In the genomic region with DNA sequence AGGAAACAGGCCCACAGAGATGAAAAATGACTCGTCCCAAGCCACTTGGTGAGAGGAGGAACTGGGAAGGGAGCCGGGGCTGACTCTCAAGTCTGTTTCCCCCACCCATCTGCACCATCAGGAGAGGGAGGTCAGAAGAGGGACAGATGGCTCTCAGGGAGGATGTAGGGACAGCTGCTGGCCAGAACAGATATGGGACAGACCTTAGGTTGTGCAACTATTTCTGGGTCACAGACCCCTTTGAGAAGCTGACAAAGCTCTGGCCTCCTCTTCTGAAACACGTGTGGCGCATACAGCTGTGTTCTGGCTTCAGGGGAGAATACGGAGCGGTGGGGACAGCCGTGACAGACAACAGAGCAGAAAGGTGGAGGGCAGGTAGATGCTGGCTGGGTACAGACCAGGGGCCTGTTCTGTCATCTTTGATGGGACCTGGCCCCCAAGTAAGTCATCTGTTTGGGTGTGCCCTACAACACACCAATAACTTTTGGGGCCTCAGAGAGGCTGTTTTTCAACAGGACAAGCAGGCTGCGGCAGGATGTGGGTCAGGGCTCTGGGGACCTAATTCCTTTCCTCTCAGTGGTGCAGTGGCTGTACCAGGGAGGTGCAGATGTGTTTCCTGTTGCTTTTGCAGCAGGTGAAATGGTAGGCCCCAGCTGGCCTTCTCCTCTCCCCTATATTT, we compare ENCODE assay signal across 1 cellular context.
TF ChIP-seq lines count a peak whose summit lies in the region.

No MANE protein-coding gene starts in this region.

TF ChIP-seq in K562, 482 proteins besides CTCF, POLR2A, EP300 and RAD21 (continued from another document and continues in another):
- TF ChIP-seq CBX3 (IDR thresholded peaks at IDR 0.05; ENCODE audit: borderline replicate concordance in 1 of 2, low read length in 2 of 2) (peak in 1 of 2 experiments; percentile 82; a peak in 1 of 3 replicates), NFE2L1 (tag; IDR thresholded peaks at IDR 0.05; ENCODE audit: borderline replicate concordance, low read depth) (no peak), ARHGAP35 (IDR thresholded peaks at IDR 0.05; ENCODE audit: partially characterized antibody) (no peak), FOSL1 (tag; conservative IDR thresholded peaks at IDR 0.05) (0 out of 2 replicates have a peak, but pooled peaks have one; percentile 47), JUND (IDR thresholded peaks at IDR 0.05; ENCODE audit: borderline replicate concordance, low read depth, low read length) (peak; percentile 63; the same call in 1 of the 2 replicates), JUND (tag; IDR thresholded peaks at IDR 0.05; ENCODE audit: borderline replicate concordance, low read depth, low read length) (peak; percentile 51; the same call in 2 of the 3 replicates), NR2C2 (CRISPR knock-in tag; IDR thresholded peaks at IDR 0.05) (peak; percentile 69; the same call in 1 of the 2 replicates), NR2C2 (tag; IDR thresholded peaks at IDR 0.05) (peak; percentile 76), GABPB1 (CRISPR knock-in tag; IDR thresholded peaks at IDR 0.05) (peak; percentile 69), SIN3B (IDR thresholded peaks at IDR 0.05; ENCODE audit: low read depth) (no peak), NCOA1 (IDR thresholded peaks at IDR 0.05; ENCODE audit: low read depth) (peak; percentile 84; the same call in 1 of the 2 replicates), ZNF140 (CRISPR knock-in tag; IDR thresholded peaks at IDR 0.05) (no peak), ZNF23 (CRISPR knock-in tag; IDR thresholded peaks at IDR 0.05) (no peak), CHD4 (IDR thresholded peaks at IDR 0.05; ENCODE audit: insufficient read depth, insufficient replicate concordance, low read depth, low read length, poor library complexity, severe bottlenecking) (no peak), ZNF175 (CRISPR knock-in tag; IDR thresholded peaks at IDR 0.05; ENCODE audit: low read depth) (peak; percentile 83; the same call in 1 of the 2 replicates), GATAD2A (IDR thresholded peaks at IDR 0.05) (peak; percentile 76; the same call in 1 of the 2 replicates), TSC22D4 (tag; IDR thresholded peaks at IDR 0.05) (no peak), EZH2 (IDR thresholded peaks at IDR 0.05; ENCODE audit: borderline replicate concordance, low read depth, low read length) (no peak), ZSCAN32 (CRISPR knock-in tag; IDR thresholded peaks at IDR 0.05) (no peak), FOXA3 (CRISPR knock-in tag; conservative IDR thresholded peaks at IDR 0.05 in 1 of 2, IDR thresholded peaks at IDR 0.05 in 1 of 2) (no peak), NONO (IDR thresholded peaks at IDR 0.05; ENCODE audit: low read depth in 2 of 2, low read length in 1 of 2) (peak in 1 of 2 experiments; percentile 56; a peak in 1 of 4 replicates), JUNB (CRISPR knock-in tag; conservative IDR thresholded peaks at IDR 0.05) (no peak), POLR2H (tag; IDR thresholded peaks at IDR 0.05; ENCODE audit: low read depth) (no peak), SAP30 (IDR thresholded peaks at IDR 0.05; ENCODE audit: borderline replicate concordance, insufficient read depth, low read depth, low read length, poor library complexity, severe bottlenecking) (no peak), ZNF589 (CRISPR knock-in tag; IDR thresholded peaks at IDR 0.05; ENCODE audit: low read depth) (peak; percentile 78), POLR2AphosphoS5 (IDR thresholded peaks at IDR 0.05; ENCODE audit: control insufficient read depth, insufficient read depth, low read depth, low read length) (peak; percentile 98), RBM22 (IDR thresholded peaks at IDR 0.05; ENCODE audit: low read depth, low read length, poor library complexity, severe bottlenecking) (no peak), NELFE (IDR thresholded peaks at IDR 0.05; ENCODE audit: insufficient read depth, insufficient read length) (no peak), DPF2 (IDR thresholded peaks at IDR 0.05) (peak; percentile 97), LARP7 (IDR thresholded peaks at IDR 0.05) (0 out of 2 replicates have a peak, but pooled peaks have one; percentile 2), ZNF24 (IDR thresholded peaks at IDR 0.05) (peak; percentile 72), EHMT2 (IDR thresholded peaks at IDR 0.05) (no peak), CBFA2T3 (IDR thresholded peaks at IDR 0.05) (peak; percentile 99), L3MBTL2 (IDR thresholded peaks at IDR 0.05) (peak; percentile 86), MTA1 (IDR thresholded peaks at IDR 0.05; ENCODE audit: borderline replicate concordance) (no peak), PHTF2 (CRISPR knock-in tag; IDR thresholded peaks at IDR 0.05) (no peak), ATF1 (CRISPR knock-in tag; IDR thresholded peaks at IDR 0.05) (no peak), ATF1 (tag; IDR thresholded peaks at IDR 0.05) (peak; percentile 18; the same call in 1 of the 2 replicates), PTTG1 (tag; IDR thresholded peaks at IDR 0.05; ENCODE audit: low read depth) (no peak), HOXB6 (CRISPR knock-in tag; IDR thresholded peaks at IDR 0.05; ENCODE audit: borderline replicate concordance) (no peak)
- TF ChIP-seq, protein P1, sequence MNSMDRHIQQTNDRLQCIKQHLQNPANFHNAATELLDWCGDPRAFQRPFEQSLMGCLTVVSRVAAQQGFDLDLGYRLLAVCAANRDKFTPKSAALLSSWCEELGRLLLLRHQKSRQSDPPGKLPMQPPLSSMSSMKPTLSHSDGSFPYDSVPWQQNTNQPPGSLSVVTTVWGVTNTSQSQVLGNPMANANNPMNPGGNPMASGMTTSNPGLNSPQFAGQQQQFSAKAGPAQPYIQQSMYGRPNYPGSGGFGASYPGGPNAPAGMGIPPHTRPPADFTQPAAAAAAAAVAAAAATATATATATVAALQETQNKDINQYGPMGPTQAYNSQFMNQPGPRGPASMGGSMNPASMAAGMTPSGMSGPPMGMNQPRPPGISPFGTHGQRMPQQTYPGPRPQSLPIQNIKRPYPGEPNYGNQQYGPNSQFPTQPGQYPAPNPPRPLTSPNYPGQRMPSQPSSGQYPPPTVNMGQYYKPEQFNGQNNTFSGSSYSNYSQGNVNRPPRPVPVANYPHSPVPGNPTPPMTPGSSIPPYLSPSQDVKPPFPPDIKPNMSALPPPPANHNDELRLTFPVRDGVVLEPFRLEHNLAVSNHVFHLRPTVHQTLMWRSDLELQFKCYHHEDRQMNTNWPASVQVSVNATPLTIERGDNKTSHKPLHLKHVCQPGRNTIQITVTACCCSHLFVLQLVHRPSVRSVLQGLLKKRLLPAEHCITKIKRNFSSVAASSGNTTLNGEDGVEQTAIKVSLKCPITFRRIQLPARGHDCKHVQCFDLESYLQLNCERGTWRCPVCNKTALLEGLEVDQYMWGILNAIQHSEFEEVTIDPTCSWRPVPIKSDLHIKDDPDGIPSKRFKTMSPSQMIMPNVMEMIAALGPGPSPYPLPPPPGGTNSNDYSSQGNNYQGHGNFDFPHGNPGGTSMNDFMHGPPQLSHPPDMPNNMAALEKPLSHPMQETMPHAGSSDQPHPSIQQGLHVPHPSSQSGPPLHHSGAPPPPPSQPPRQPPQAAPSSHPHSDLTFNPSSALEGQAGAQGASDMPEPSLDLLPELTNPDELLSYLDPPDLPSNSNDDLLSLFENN (IDR thresholded peaks at IDR 0.05; ENCODE audit: low read depth in 2 of 2, low read length in 2 of 2), result peak in 1 of 2 experiments; percentile 94; a peak in 2 of 4 replicates
- TF ChIP-seq, protein P2, sequence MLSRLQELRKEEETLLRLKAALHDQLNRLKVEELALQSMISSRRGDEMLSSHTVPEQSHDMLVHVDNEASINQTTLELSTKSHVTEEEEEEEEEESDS (CRISPR knock-in tag; IDR thresholded peaks at IDR 0.05), result no peak
- TF ChIP-seq, protein P3, sequence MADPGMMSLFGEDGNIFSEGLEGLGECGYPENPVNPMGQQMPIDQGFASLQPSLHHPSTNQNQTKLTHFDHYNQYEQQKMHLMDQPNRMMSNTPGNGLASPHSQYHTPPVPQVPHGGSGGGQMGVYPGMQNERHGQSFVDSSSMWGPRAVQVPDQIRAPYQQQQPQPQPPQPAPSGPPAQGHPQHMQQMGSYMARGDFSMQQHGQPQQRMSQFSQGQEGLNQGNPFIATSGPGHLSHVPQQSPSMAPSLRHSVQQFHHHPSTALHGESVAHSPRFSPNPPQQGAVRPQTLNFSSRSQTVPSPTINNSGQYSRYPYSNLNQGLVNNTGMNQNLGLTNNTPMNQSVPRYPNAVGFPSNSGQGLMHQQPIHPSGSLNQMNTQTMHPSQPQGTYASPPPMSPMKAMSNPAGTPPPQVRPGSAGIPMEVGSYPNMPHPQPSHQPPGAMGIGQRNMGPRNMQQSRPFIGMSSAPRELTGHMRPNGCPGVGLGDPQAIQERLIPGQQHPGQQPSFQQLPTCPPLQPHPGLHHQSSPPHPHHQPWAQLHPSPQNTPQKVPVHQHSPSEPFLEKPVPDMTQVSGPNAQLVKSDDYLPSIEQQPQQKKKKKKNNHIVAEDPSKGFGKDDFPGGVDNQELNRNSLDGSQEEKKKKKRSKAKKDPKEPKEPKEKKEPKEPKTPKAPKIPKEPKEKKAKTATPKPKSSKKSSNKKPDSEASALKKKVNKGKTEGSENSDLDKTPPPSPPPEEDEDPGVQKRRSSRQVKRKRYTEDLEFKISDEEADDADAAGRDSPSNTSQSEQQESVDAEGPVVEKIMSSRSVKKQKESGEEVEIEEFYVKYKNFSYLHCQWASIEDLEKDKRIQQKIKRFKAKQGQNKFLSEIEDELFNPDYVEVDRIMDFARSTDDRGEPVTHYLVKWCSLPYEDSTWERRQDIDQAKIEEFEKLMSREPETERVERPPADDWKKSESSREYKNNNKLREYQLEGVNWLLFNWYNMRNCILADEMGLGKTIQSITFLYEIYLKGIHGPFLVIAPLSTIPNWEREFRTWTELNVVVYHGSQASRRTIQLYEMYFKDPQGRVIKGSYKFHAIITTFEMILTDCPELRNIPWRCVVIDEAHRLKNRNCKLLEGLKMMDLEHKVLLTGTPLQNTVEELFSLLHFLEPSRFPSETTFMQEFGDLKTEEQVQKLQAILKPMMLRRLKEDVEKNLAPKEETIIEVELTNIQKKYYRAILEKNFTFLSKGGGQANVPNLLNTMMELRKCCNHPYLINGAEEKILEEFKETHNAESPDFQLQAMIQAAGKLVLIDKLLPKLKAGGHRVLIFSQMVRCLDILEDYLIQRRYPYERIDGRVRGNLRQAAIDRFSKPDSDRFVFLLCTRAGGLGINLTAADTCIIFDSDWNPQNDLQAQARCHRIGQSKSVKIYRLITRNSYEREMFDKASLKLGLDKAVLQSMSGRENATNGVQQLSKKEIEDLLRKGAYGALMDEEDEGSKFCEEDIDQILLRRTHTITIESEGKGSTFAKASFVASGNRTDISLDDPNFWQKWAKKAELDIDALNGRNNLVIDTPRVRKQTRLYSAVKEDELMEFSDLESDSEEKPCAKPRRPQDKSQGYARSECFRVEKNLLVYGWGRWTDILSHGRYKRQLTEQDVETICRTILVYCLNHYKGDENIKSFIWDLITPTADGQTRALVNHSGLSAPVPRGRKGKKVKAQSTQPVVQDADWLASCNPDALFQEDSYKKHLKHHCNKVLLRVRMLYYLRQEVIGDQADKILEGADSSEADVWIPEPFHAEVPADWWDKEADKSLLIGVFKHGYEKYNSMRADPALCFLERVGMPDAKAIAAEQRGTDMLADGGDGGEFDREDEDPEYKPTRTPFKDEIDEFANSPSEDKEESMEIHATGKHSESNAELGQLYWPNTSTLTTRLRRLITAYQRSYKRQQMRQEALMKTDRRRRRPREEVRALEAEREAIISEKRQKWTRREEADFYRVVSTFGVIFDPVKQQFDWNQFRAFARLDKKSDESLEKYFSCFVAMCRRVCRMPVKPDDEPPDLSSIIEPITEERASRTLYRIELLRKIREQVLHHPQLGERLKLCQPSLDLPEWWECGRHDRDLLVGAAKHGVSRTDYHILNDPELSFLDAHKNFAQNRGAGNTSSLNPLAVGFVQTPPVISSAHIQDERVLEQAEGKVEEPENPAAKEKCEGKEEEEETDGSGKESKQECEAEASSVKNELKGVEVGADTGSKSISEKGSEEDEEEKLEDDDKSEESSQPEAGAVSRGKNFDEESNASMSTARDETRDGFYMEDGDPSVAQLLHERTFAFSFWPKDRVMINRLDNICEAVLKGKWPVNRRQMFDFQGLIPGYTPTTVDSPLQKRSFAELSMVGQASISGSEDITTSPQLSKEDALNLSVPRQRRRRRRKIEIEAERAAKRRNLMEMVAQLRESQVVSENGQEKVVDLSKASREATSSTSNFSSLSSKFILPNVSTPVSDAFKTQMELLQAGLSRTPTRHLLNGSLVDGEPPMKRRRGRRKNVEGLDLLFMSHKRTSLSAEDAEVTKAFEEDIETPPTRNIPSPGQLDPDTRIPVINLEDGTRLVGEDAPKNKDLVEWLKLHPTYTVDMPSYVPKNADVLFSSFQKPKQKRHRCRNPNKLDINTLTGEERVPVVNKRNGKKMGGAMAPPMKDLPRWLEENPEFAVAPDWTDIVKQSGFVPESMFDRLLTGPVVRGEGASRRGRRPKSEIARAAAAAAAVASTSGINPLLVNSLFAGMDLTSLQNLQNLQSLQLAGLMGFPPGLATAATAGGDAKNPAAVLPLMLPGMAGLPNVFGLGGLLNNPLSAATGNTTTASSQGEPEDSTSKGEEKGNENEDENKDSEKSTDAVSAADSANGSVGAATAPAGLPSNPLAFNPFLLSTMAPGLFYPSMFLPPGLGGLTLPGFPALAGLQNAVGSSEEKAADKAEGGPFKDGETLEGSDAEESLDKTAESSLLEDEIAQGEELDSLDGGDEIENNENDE (IDR thresholded peaks at IDR 0.05; ENCODE audit: low read depth, low read length), result no peak
- TF ChIP-seq, protein P4, sequence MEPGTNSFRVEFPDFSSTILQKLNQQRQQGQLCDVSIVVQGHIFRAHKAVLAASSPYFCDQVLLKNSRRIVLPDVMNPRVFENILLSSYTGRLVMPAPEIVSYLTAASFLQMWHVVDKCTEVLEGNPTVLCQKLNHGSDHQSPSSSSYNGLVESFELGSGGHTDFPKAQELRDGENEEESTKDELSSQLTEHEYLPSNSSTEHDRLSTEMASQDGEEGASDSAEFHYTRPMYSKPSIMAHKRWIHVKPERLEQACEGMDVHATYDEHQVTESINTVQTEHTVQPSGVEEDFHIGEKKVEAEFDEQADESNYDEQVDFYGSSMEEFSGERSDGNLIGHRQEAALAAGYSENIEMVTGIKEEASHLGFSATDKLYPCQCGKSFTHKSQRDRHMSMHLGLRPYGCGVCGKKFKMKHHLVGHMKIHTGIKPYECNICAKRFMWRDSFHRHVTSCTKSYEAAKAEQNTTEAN (CRISPR knock-in tag; IDR thresholded peaks at IDR 0.05), result no peak
- TF ChIP-seq, protein P5, sequence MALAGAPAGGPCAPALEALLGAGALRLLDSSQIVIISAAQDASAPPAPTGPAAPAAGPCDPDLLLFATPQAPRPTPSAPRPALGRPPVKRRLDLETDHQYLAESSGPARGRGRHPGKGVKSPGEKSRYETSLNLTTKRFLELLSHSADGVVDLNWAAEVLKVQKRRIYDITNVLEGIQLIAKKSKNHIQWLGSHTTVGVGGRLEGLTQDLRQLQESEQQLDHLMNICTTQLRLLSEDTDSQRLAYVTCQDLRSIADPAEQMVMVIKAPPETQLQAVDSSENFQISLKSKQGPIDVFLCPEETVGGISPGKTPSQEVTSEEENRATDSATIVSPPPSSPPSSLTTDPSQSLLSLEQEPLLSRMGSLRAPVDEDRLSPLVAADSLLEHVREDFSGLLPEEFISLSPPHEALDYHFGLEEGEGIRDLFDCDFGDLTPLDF (CRISPR knock-in tag; IDR thresholded peaks at IDR 0.05), result no peak
- TF ChIP-seq, protein P6, sequence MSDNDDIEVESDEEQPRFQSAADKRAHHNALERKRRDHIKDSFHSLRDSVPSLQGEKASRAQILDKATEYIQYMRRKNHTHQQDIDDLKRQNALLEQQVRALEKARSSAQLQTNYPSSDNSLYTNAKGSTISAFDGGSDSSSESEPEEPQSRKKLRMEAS (CRISPR knock-in tag; IDR thresholded peaks at IDR 0.05), result peak; percentile 95
- TF ChIP-seq, protein P7, sequence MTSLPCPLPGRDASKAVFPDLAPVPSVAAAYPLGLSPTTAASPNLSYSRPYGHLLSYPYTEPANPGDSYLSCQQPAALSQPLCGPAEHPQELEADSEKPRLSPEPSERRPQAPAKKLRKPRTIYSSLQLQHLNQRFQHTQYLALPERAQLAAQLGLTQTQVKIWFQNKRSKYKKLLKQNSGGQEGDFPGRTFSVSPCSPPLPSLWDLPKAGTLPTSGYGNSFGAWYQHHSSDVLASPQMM (CRISPR knock-in tag; IDR thresholded peaks at IDR 0.05), result no peak
